Comparison of ENCODE assay signal across 1 cellular context in the genomic region with DNA sequence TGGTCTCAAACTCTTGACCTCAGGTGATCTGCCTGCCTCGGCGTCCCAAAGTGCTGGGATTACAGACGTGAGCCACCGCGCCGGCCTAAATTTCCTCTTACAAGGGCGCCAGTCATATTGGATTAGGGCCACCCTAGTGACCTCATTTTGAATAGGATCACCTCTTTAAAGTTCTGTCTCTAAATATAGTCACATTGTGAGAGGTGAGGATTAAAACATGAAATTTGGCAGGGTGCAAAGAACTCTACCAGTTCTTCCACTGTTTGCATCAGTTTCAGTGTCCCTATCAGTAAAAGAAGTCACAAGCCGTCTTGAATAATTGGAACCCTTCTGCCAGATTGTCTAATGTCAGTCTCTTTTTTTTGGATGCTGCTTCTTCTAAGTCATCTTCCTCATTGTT.
A peak's percentile ranks its signal among the peaks of the same experiment; 100 is the strongest.
TF ChIP-seq lines count a peak whose summit lies in the region.

No MANE protein-coding gene starts in this region.

TF ChIP-seq in HepG2, 621 proteins besides CTCF, POLR2A, EP300 and RAD21:
- no peak for TF ChIP-seq ZNF326 (CRISPR knock-in tag; IDR thresholded peaks at IDR 0.05; ENCODE audit: borderline replicate concordance)
- TF ChIP-seq, protein P1, sequence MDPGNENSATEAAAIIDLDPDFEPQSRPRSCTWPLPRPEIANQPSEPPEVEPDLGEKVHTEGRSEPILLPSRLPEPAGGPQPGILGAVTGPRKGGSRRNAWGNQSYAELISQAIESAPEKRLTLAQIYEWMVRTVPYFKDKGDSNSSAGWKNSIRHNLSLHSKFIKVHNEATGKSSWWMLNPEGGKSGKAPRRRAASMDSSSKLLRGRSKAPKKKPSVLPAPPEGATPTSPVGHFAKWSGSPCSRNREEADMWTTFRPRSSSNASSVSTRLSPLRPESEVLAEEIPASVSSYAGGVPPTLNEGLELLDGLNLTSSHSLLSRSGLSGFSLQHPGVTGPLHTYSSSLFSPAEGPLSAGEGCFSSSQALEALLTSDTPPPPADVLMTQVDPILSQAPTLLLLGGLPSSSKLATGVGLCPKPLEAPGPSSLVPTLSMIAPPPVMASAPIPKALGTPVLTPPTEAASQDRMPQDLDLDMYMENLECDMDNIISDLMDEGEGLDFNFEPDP (CRISPR knock-in tag; conservative IDR thresholded peaks at IDR 0.05) = 0 out of 2 replicates have a peak, but pooled peaks have one; percentile 22
